Comparison of ENCODE assay signal across 11 cellular contexts in genomic region chr1:239997515-239998311, GRCh38.
DNase-seq lines count a peak whose midpoint lies in the region; ATAC-seq and TF ChIP-seq lines count a peak whose summit lies in the region.
"Had no signal": no experiment of that assay in that cellular context is flagged by ENCODE, and none has a peak within 500 bp of the region (broad histone marks: within the 10 kb centered on the region; RNA-seq: fewer than 3 reads in every experiment).

No MANE protein-coding gene starts in this region.

- BruUV-seq in Caco-2 (replicated peaks; lab: Mats Ljungman, UMichigan): no TSS peak

- H3K9me3 Mint-ChIP-seq in Caco-2 (ENCODE audit: unreplicated experiment): peaks cover 9% of the 10 kb centered on the region

- DNase-seq in AG04450 (ENCODE audit: low read depth, low spot score) (no peak), brain microvascular endothelial cell (no peak), mucosa of descending colon (peak in 2 of 3 donors; percentile 7 to 37), Caco-2 (no peak), NCI-H1105 (lab: John Stamatoyannopoulos, UW) (no peak), NAMALWA (ENCODE audit: low spot score) (no peak)
- DNase-seq: activated effector memory CD4-positive, alpha-beta T cell treated with Interleukin-2 at 50 U/mL for 16 hours; NCI-H510A had no signal

- peak; percentile 13; the same call in 1 of the 2 replicates for TF ChIP-seq CTCF in AG04450 (IDR thresholded peaks at IDR 0.05; ENCODE audit: low read depth, low read length)
- peak; percentile 87 for TF ChIP-seq CTCF in HEK293 (tag by site-specific recombination; IDR thresholded peaks at IDR 0.05)
- TF ChIP-seq CTCF in brain microvascular endothelial cell (IDR thresholded peaks at IDR 0.05; ENCODE audit: low read depth, low read length, missing control alignments): peak; percentile 26
- TF ChIP-seq CTCF in mucosa of descending colon (IDR thresholded peaks at IDR 0.05): no peak
- no peak for TF ChIP-seq CTCF in Caco-2 (IDR thresholded peaks at IDR 0.05; ENCODE audit: insufficient read depth in 1 of 2, low read depth in 1 of 2, low read length in 1 of 2, severe bottlenecking in 1 of 2, unreplicated experiment in 1 of 2)

- intact Hi-C loops in mucosa of descending colon (cut with DNase I, micrococcal nuclease): no loop called here
- intact Hi-C loops in Caco-2 (cut with micrococcal nuclease; ENCODE audit: unreplicated experiment): no loop called here

- no peaks in the 10 kb centered on the region for H3K4me1 Mint-ChIP-seq in Caco-2 (ENCODE audit: low read depth, unreplicated experiment)

- no peaks in the 10 kb centered on the region for H3K9me3 ChIP-seq in AG04450 (ENCODE audit: control insufficient read depth, insufficient read depth, low read length)
- no peaks in the 10 kb centered on the region for H3K9me3 ChIP-seq in HEK293 (ENCODE audit: control insufficient read depth, insufficient read depth, low read depth, low read length)
- H3K9me3 ChIP-seq in mucosa of descending colon: no peaks in the 10 kb centered on the region
- H3K9me3 ChIP-seq in Caco-2: no peaks in the 10 kb centered on the region

- no peak overlapping the region for H3K4me3 Mint-ChIP-seq in Caco-2 (ENCODE audit: unreplicated experiment)

- H3K4me3 ChIP-seq in AG04450 (ENCODE audit: low read depth, low read length) (peak overlapping the region; percentile 27), HEK293 (ENCODE audit: low read depth, low read length) (peak overlapping the region; percentile 48), brain microvascular endothelial cell (ENCODE audit: low read depth, low read length) (peak overlapping the region; percentile 43), mucosa of descending colon (no peak overlapping the region), Caco-2 (ENCODE audit: low read depth, low read length) (no peak overlapping the region)
- H3K4me3 ChIP-seq: lung had no signal

- H3K36me3 ChIP-seq in HEK293 (ENCODE audit: control insufficient read depth in 2 of 2, insufficient read depth in 1 of 2, low read length in 2 of 2): no peaks in the 10 kb centered on the region
- no peaks in the 10 kb centered on the region for H3K36me3 ChIP-seq in brain microvascular endothelial cell (replicated peaks)
- H3K36me3 ChIP-seq in mucosa of descending colon (ENCODE audit: low read depth): no peaks in the 10 kb centered on the region
- H3K36me3 ChIP-seq in Caco-2 (ENCODE audit: control insufficient read depth, insufficient read depth, low read length): no peaks in the 10 kb centered on the region

- POLR2A ChIA-PET in AG04450 (lab: Yijun Ruan, JAX) (no interaction called here), HEK293 (lab: Yijun Ruan, JAX) (no interaction called here), Caco-2 (lab: Charles Lee) (no interaction called here)

- H3K36me3 Mint-ChIP-seq in Caco-2 (ENCODE audit: insufficient read depth, unreplicated experiment): no peaks in the 10 kb centered on the region

- H3K27ac ChIP-seq in AG04450 (ENCODE audit: low read depth, low read length) (no peak overlapping the region), HEK293 (ENCODE audit: extremely low read depth, low read depth, low read length) (peak overlapping the region; percentile 42; the same call in 1 of the 2 replicates), brain microvascular endothelial cell (no peak overlapping the region)

- no peak overlapping the region for H3K27ac Mint-ChIP-seq in Caco-2 (ENCODE audit: unreplicated experiment)

- H3K4me1 ChIP-seq in HEK293 (ENCODE audit: control insufficient read depth, insufficient read depth, low read length) (peaks cover 6% of the 10 kb centered on the region), mucosa of descending colon (ENCODE audit: low read depth) (peaks cover 8% of the 10 kb centered on the region), Caco-2 (no peaks in the 10 kb centered on the region)

- in situ Hi-C loops in brain microvascular endothelial cell (cut with HindIII; ENCODE audit: low pct_ligation_motif_present, low sequenced_read_pairs): no loop called here

- ATAC-seq in mucosa of descending colon: peak; percentile 46
- ATAC-seq in GM21526 (IDR thresholded peaks at IDR 0.05; ENCODE audit: low FRiP score, unreplicated experiment): no peak

- CTCF ChIA-PET in AG04450 (lab: Charles Lee): interaction anchor here (0.6 to 1.7 kb wide), 4 partner anchors 23 to 1020 kb away, joined by 4 to 8 read pairs (median 4); no protein-coding TSS in a partner anchor
- CTCF ChIA-PET in HEK293 (lab: Yijun Ruan, JAX): interaction anchor here (0.7 to 2.5 kb wide), 6 partner anchors 9 to 647 kb away, joined by 3 to 17 read pairs (median 4); no protein-coding TSS in a partner anchor
- CTCF ChIA-PET in Caco-2 (lab: Charles Lee): no interaction called here

- peaks cover 9% of the 10 kb centered on the region for H3K27me3 ChIP-seq in AG04450 (ENCODE audit: control insufficient read depth, insufficient read depth, low read length)
- peaks cover 5% of the 10 kb centered on the region for H3K27me3 ChIP-seq in brain microvascular endothelial cell (replicated peaks)
- H3K27me3 ChIP-seq in Caco-2 (replicated peaks; ENCODE audit: control insufficient read depth, insufficient read depth, low read length): no peaks in the 10 kb centered on the region

- peaks cover 3% of the 10 kb centered on the region for H3K27me3 Mint-ChIP-seq in Caco-2 (ENCODE audit: insufficient read depth, unreplicated experiment)

TF ChIP-seq in HEK293, 187 proteins besides CTCF, POLR2A, EP300 and RAD21 (continues in another document):
- TF ChIP-seq TSHZ1 (tag by site-specific recombination; IDR thresholded peaks at IDR 0.05; ENCODE audit: borderline replicate concordance) (no peak), ZNF600 (tag by site-specific recombination; IDR thresholded peaks at IDR 0.05) (peak; percentile 28), ZNF785 (tag by site-specific recombination; IDR thresholded peaks at IDR 0.05) (0 out of 2 replicates have a peak, but pooled peaks have one; percentile 72), ZNF830 (tag by site-specific recombination; IDR thresholded peaks at IDR 0.05; ENCODE audit: low read depth) (no peak), ZNF335 (tag by site-specific recombination; conservative IDR thresholded peaks at IDR 0.05) (peak; percentile 7), ZNF777 (tag by site-specific recombination; IDR thresholded peaks at IDR 0.05; ENCODE audit: borderline replicate concordance) (no peak), ZBTB20 (tag by site-specific recombination; IDR thresholded peaks at IDR 0.05) (peak; percentile 83), ZFHX2 (tag by site-specific recombination; conservative IDR thresholded peaks at IDR 0.05) (peak; percentile 63), ZIC2 (tag by site-specific recombination; IDR thresholded peaks at IDR 0.05) (peak; percentile 58; the same call in 1 of the 2 replicates), ZNF398 (tag by site-specific recombination; IDR thresholded peaks at IDR 0.05) (peak; percentile 43), ZNF580 (tag by site-specific recombination; IDR thresholded peaks at IDR 0.05) (0 out of 2 replicates have a peak, but pooled peaks have one; percentile 6), YY1 (tag by site-specific recombination; IDR thresholded peaks at IDR 0.05) (peak; percentile 48; the same call in 1 of the 2 replicates), GLIS2 (tag by site-specific recombination; IDR thresholded peaks at IDR 0.05) (peak; percentile 69)

Comparison
In these comparisons a context has a peak if more than half of its experiments do, and no peak if none do; other contexts are left out.
1. DNase-seq: peak in mucosa of descending colon (2 of 3); none in AG04450 (single experiment), brain microvascular endothelial cell (single experiment), Caco-2 (0 of 2), NCI-H1105 (single experiment) and NAMALWA (single experiment).
2. H3K4me3 ChIP-seq: peak in AG04450 (single experiment), HEK293 (single experiment) and brain microvascular endothelial cell (single experiment); none in mucosa of descending colon (single experiment) and Caco-2 (single experiment).
3. CTCF ChIP-seq: peak in AG04450 (single experiment), HEK293 (single experiment) and brain microvascular endothelial cell (single experiment); none in mucosa of descending colon (single experiment) and Caco-2 (0 of 2).